9 cellular contexts compared by ENCODE assay signal in the genomic region with DNA sequence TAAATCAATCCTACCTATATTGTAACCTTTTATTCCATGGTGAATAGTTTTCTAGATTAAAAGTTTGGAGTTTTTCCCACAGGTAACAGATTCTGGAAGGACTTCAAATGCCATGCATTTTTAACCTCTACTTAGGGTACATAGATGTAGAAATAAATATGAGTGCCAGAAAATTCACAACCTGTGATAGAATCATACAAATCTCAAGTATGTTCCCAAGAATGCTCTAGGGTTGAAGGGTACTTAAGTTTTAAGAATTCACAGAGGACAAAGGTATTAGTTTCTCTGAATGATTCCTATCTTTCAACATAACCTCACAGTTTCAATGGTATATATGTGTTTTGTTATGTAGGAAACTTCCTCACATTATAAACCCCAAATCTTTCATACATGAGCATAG.
"Had no signal": no experiment of that assay in that cellular context is flagged by ENCODE, and none has a peak within 500 bp of the region (broad histone marks: within the 10 kb centered on the region; RNA-seq: fewer than 3 reads in every experiment).

No MANE protein-coding gene starts in this region.

- H3K4me3 Mint-ChIP-seq: HFFc6, IgD-negative memory B cell had no signal

- H3K4me3 ChIP-seq: GM23248, HAP-1 had no signal

- H3K9me3 ChIP-seq: HAP-1 had no signal

- H3K27ac ChIP-seq: GM23248, HL-60 had no signal

- H3K27me3 Mint-ChIP-seq: IgD-negative memory B cell had no signal

- H3K27ac Mint-ChIP-seq: HFFc6 had no signal

- DNase-seq: GM23248, GOT3, H7, HFFc6 had no signal

- H3K36me3 ChIP-seq: HAP-1 had no signal

- ATAC-seq: HCT116, HepG2 had no signal
